ENCODE assay signal across 11 cellular contexts in genomic region chr3:10251006-10251405, GRCh38. TPM values are rescaled to one million over a fixed set of nuclear protein-coding genes. Genes with fewer than 3 reads are reported as not detected.
DNase-seq lines count a peak whose midpoint lies in the region; ATAC-seq and TF ChIP-seq lines count a peak whose summit lies in the region.
"Had no signal": no experiment of that assay in that cellular context is flagged by ENCODE, and none has a peak within 500 bp of the region (broad histone marks: within the 10 kb centered on the region; RNA-seq: fewer than 3 reads in every experiment).

No MANE protein-coding gene starts in this region.

- no peak for TF ChIP-seq CTCF in VCaP (conservative IDR thresholded peaks at IDR 0.05)
- TF ChIP-seq CTCF in fibroblast of the aortic adventitia (IDR thresholded peaks at IDR 0.05; ENCODE audit: insufficient read depth, low read length), result no peak

- DNase-seq in activated naive CD4-positive, alpha-beta T cell treated with anti-CD3 and anti-CD28 coated beads for 36 hours, result no peak
- DNase-seq in activated naive CD4-positive, alpha-beta T cell treated with Interleukin-2 at 50 U/mL for 16 hours, result no peak
- DNase-seq in fibroblast of the aortic adventitia (ENCODE audit: low read depth), result no peak
- no peak for DNase-seq in stimulated activated naive CD4-positive, alpha-beta T cell (lab: John Stamatoyannopoulos, UW)
- no peak for DNase-seq in DMS53 (lab: John Stamatoyannopoulos, UW)
- no peak for DNase-seq in stimulated activated CD4-positive, alpha-beta T cell treated with anti-CD3 and anti-CD28 coated beads, Interleukin-4, amount 100 ng/mL, for 4 hours
- DNase-seq: amygdala, left lung, stomach had no signal

- peak overlapping the region; percentile 89 for H3K4me3 Mint-ChIP-seq in activated naive CD4-positive, alpha-beta T cell treated with anti-CD3 and anti-CD28 coated beads for 36 hours
- H3K4me3 Mint-ChIP-seq in stimulated activated memory B cell treated with anti-CD40 and anti-IgM and Interleukin-4, amounts not matched to agents 10 μg/mL and 1 μg/mL and 100 μg/mL, for 72 hours, result peak overlapping the region; percentile 97

- peaks cover 62% of the 10 kb centered on the region for H3K36me3 Mint-ChIP-seq in activated naive CD4-positive, alpha-beta T cell treated with anti-CD3 and anti-CD28 coated beads for 36 hours (ENCODE audit: low read depth)
- peaks cover 60% of the 10 kb centered on the region for H3K36me3 Mint-ChIP-seq in stimulated activated memory B cell treated with anti-CD40 and anti-IgM and Interleukin-4, amounts not matched to agents 10 μg/mL and 1 μg/mL and 100 μg/mL, for 72 hours

- CTCF ChIA-PET in activated naive CD4-positive, alpha-beta T cell treated with anti-CD3 and anti-CD28 coated beads for 36 hours (lab: Charles Lee), result no interaction called here

- H3K9me3 Mint-ChIP-seq in activated naive CD4-positive, alpha-beta T cell treated with anti-CD3 and anti-CD28 coated beads for 36 hours, result peaks cover 5% of the 10 kb centered on the region
- H3K9me3 Mint-ChIP-seq in stimulated activated memory B cell treated with anti-CD40 and anti-IgM and Interleukin-4, amounts not matched to agents 10 μg/mL and 1 μg/mL and 100 μg/mL, for 72 hours, result peaks cover 3% of the 10 kb centered on the region

- peaks cover 63% of the 10 kb centered on the region for H3K4me1 Mint-ChIP-seq in activated naive CD4-positive, alpha-beta T cell treated with anti-CD3 and anti-CD28 coated beads for 36 hours (ENCODE audit: low read depth)
- peaks cover 72% of the 10 kb centered on the region for H3K4me1 Mint-ChIP-seq in stimulated activated memory B cell treated with anti-CD40 and anti-IgM and Interleukin-4, amounts not matched to agents 10 μg/mL and 1 μg/mL and 100 μg/mL, for 72 hours

- H3K4me3 ChIP-seq in fibroblast of the aortic adventitia (ENCODE audit: low read depth, low read length), result peak overlapping the region; percentile 35

- ATAC-seq in stimulated activated memory B cell treated with anti-CD40 and anti-IgM and Interleukin-4, amounts not matched to agents 10 μg/mL and 1 μg/mL and 100 μg/mL, for 72 hours, result no peak
- ATAC-seq: left lung had no signal

- no peaks in the 10 kb centered on the region for H3K27me3 Mint-ChIP-seq in activated naive CD4-positive, alpha-beta T cell treated with anti-CD3 and anti-CD28 coated beads for 36 hours (ENCODE audit: low read depth)
- no peaks in the 10 kb centered on the region for H3K27me3 Mint-ChIP-seq in stimulated activated memory B cell treated with anti-CD40 and anti-IgM and Interleukin-4, amounts not matched to agents 10 μg/mL and 1 μg/mL and 100 μg/mL, for 72 hours

- intact Hi-C loops in activated naive CD4-positive, alpha-beta T cell treated with anti-CD3 and anti-CD28 coated beads for 36 hours (cut with micrococcal nuclease), result no loop called here

- peak overlapping the region; percentile 87; the same call in 1 of the 2 replicates for H3K27ac ChIP-seq in VCaP
- H3K27ac ChIP-seq: left lung had no signal

- H3K27ac Mint-ChIP-seq in activated naive CD4-positive, alpha-beta T cell treated with anti-CD3 and anti-CD28 coated beads for 36 hours, result peak overlapping the region; percentile 92
- peak overlapping the region; percentile 82 for H3K27ac Mint-ChIP-seq in stimulated activated memory B cell treated with anti-CD40 and anti-IgM and Interleukin-4, amounts not matched to agents 10 μg/mL and 1 μg/mL and 100 μg/mL, for 72 hours

RNA-seq across cellular contexts. Expression of gene TATDN2, which starts 2.7 kb away (rescaled TPM):
- total RNA-seq in activated naive CD4-positive, alpha-beta T cell treated with anti-CD3 and anti-CD28 coated beads for 36 hours, result 10 to 100 TPM; 25.8 to 28.1 TPM
- 20.8 and 25.6 TPM in 2 replicates for total RNA-seq in fibroblast of the aortic adventitia (ENCODE audit: low replicate concordance)

RNA-seq across cellular contexts. Expression of gene GHRL, which starts 41.7 kb away (rescaled TPM):
- not detected for total RNA-seq in activated naive CD4-positive, alpha-beta T cell treated with anti-CD3 and anti-CD28 coated beads for 36 hours
- total RNA-seq in fibroblast of the aortic adventitia (ENCODE audit: low replicate concordance), result not detected in 2 replicates
